In genomic region chr20:34637245-34638185, GRCh38 we compare ENCODE assay signal across 1 cellular context.
TF ChIP-seq lines count a peak whose summit lies in the region.

No MANE protein-coding gene starts in this region.

TF ChIP-seq in HepG2, 621 proteins besides CTCF, POLR2A, EP300 and RAD21 (continued from another document and continues in another):
- TF ChIP-seq KIAA2018 (CRISPR knock-in tag; IDR thresholded peaks at IDR 0.05; ENCODE audit: borderline replicate concordance) (no peak), SALL2 (CRISPR knock-in tag; IDR thresholded peaks at IDR 0.05) (no peak), SIX4 (CRISPR knock-in tag; IDR thresholded peaks at IDR 0.05) (0 out of 2 replicates have a peak, but pooled peaks have one; percentile 11), ZNF768 (CRISPR knock-in tag; IDR thresholded peaks at IDR 0.05) (no peak), TBX3 (IDR thresholded peaks at IDR 0.05; ENCODE audit: borderline replicate concordance) (peak; percentile 30; the same call in 1 of the 2 replicates), HMG20A (CRISPR knock-in tag; IDR thresholded peaks at IDR 0.05; ENCODE audit: borderline replicate concordance) (peak; percentile 80), ZGPAT (CRISPR knock-in tag; IDR thresholded peaks at IDR 0.05) (peak; percentile 83), FOXA1 (IDR thresholded peaks at IDR 0.05) (no peak), FOXA1 (CRISPR knock-in tag; IDR thresholded peaks at IDR 0.05) (peak; percentile 40; the same call in 1 of the 2 replicates), KAT8 (CRISPR knock-in tag; IDR thresholded peaks at IDR 0.05) (peak; percentile 59), ZNF33B (CRISPR knock-in tag; IDR thresholded peaks at IDR 0.05) (no peak), SMARCE1 (IDR thresholded peaks at IDR 0.05; ENCODE audit: borderline replicate concordance) (no peak), MIER3 (CRISPR knock-in tag; IDR thresholded peaks at IDR 0.05; ENCODE audit: borderline replicate concordance) (peak; percentile 85; the same call in 1 of the 2 replicates), ETV5 (CRISPR knock-in tag; IDR thresholded peaks at IDR 0.05; ENCODE audit: borderline replicate concordance) (no peak), NR2F6 (IDR thresholded peaks at IDR 0.05) (no peak), NR2F6 (CRISPR knock-in tag; IDR thresholded peaks at IDR 0.05) (0 out of 2 replicates have a peak, but pooled peaks have one; percentile 37), KLF13 (CRISPR knock-in tag; IDR thresholded peaks at IDR 0.05) (no peak), RNF2 (conservative IDR thresholded peaks at IDR 0.05; ENCODE audit: low read depth) (no peak), MIXL1 (CRISPR knock-in tag; IDR thresholded peaks at IDR 0.05) (no peak), ZNF549 (CRISPR knock-in tag; IDR thresholded peaks at IDR 0.05) (no peak), ZNF788 (CRISPR knock-in tag; IDR thresholded peaks at IDR 0.05; ENCODE audit: borderline replicate concordance) (no peak), ARID2 (CRISPR knock-in tag; IDR thresholded peaks at IDR 0.05; ENCODE audit: borderline replicate concordance) (0 out of 2 replicates have a peak, but pooled peaks have one; percentile 42), ZNF331 (CRISPR knock-in tag; IDR thresholded peaks at IDR 0.05) (0 out of 2 replicates have a peak, but pooled peaks have one; percentile 26), PRDM15 (CRISPR knock-in tag; IDR thresholded peaks at IDR 0.05) (no peak), NCOA2 (CRISPR knock-in tag; IDR thresholded peaks at IDR 0.05) (peak; percentile 85), ZBTB7A (CRISPR knock-in tag; IDR thresholded peaks at IDR 0.05) (no peak), ZNF230 (CRISPR knock-in tag; IDR thresholded peaks at IDR 0.05) (no peak), ZNF792 (CRISPR knock-in tag; IDR thresholded peaks at IDR 0.05) (no peak), AKNA (CRISPR knock-in tag; IDR thresholded peaks at IDR 0.05; ENCODE audit: borderline replicate concordance) (no peak), ZNF292 (CRISPR knock-in tag; IDR thresholded peaks at IDR 0.05; ENCODE audit: borderline replicate concordance, low read depth) (0 out of 2 replicates have a peak, but pooled peaks have one; percentile 35), ELF3 (CRISPR knock-in tag; IDR thresholded peaks at IDR 0.05) (0 out of 2 replicates have a peak, but pooled peaks have one; percentile 17), STAG1 (CRISPR knock-in tag; IDR thresholded peaks at IDR 0.05) (no peak), FOXP4 (CRISPR knock-in tag; IDR thresholded peaks at IDR 0.05) (peak; percentile 91), ZNF614 (CRISPR knock-in tag; IDR thresholded peaks at IDR 0.05; ENCODE audit: borderline replicate concordance) (0 out of 2 replicates have a peak, but pooled peaks have one; percentile 49), ZBTB10 (CRISPR knock-in tag; IDR thresholded peaks at IDR 0.05; ENCODE audit: borderline replicate concordance) (no peak), ZNF891 (CRISPR knock-in tag; IDR thresholded peaks at IDR 0.05) (no peak), ZFX (CRISPR knock-in tag; IDR thresholded peaks at IDR 0.05; ENCODE audit: low read depth) (0 out of 2 replicates have a peak, but pooled peaks have one; percentile 21)
